ENCODE assay signal across 30 cellular contexts in the genomic region with DNA sequence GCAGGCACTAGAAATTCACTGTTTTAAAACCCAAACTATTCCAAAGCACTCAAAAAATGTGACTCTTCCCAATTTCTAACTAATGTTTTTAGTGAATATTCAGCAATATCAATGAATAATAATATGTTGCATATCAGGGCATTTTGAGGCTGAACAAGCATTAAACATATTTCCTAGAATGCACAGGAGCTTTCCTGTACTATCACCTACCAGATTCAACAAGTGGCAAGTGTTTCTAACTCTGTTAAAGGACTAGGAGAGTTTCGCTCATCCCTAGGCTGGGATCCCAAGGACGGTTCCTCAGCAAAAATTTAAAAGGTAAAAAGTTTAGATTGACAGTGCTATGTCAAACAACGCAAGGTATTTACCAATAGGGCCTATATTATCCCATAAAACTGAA.
"Had no signal": no experiment of that assay in that cellular context is flagged by ENCODE, and none has a peak within 500 bp of the region (broad histone marks: within the 10 kb centered on the region; RNA-seq: fewer than 3 reads in every experiment).

No MANE protein-coding gene starts in this region.

- H3K4me1 ChIP-seq: colonic mucosa, esophagus squamous epithelium, foreskin keratinocyte, gastrocnemius medialis, heart left ventricle, heart right ventricle had no signal

- H3K27me3 Mint-ChIP-seq: dendritic cell treated with granulocyte-macrophage colony-stimulating factor and Interleukin-4, amounts not matched to agents 40 ng/mL and 50 ng/mL, for 4 days; effector memory CD8-positive, alpha-beta T cell had no signal

- FAIRE-seq: colon, endometrium, endothelial cell of umbilical vein, frontal cortex had no signal

- H3K9me3 ChIP-seq: colonic mucosa, esophagus muscularis mucosa, esophagus squamous epithelium, gastrocnemius medialis, gastroesophageal sphincter, heart left ventricle, heart right ventricle had no signal

- ATAC-seq: effector memory CD8-positive, alpha-beta T cell; esophagus mucosa; foreskin keratinocyte; gastrocnemius medialis; gastroesophageal sphincter; heart left ventricle; heart right ventricle had no signal

- H3K27ac Mint-ChIP-seq: dendritic cell treated with granulocyte-macrophage colony-stimulating factor and Interleukin-4, amounts not matched to agents 40 ng/mL and 50 ng/mL, for 4 days; endodermal cell had no signal

- H3K4me3 Mint-ChIP-seq: dendritic cell treated with granulocyte-macrophage colony-stimulating factor and Interleukin-4, amounts not matched to agents 40 ng/mL and 50 ng/mL, for 4 days; effector memory CD8-positive, alpha-beta T cell; endodermal cell had no signal

- H3K9me3 Mint-ChIP-seq: dendritic cell treated with granulocyte-macrophage colony-stimulating factor and Interleukin-4, amounts not matched to agents 40 ng/mL and 50 ng/mL, for 4 days; effector memory CD8-positive, alpha-beta T cell; endodermal cell had no signal

- H3K4me3 ChIP-seq: colonic mucosa, coronary artery, dorsolateral prefrontal cortex, esophagus muscularis mucosa, esophagus squamous epithelium, gastrocnemius medialis, gastroesophageal sphincter, heart left ventricle, heart right ventricle, hepatocyte had no signal

- H3K4me1 Mint-ChIP-seq: endodermal cell had no signal

- H3K27ac ChIP-seq: colonic mucosa, coronary artery, epithelial cell of prostate, esophagus muscularis mucosa, esophagus squamous epithelium, foreskin keratinocyte, gastrocnemius medialis, gastroesophageal sphincter, heart left ventricle, heart right ventricle, hepatocyte had no signal

- DNase-seq: colonic mucosa; cortex of kidney; dermis blood vessel endothelial cell; dorsolateral prefrontal cortex; effector CD4-positive, alpha-beta T cell; effector CD8-positive, alpha-beta T cell; effector memory CD4-positive, alpha-beta T cell; effector memory CD8-positive, alpha-beta T cell; endodermal cell; erythroblast; esophagus squamous epithelium; foreskin fibroblast; foreskin keratinocyte; foreskin melanocyte; gastrocnemius medialis; glutamatergic neuron; head of caudate nucleus; heart left ventricle; heart right ventricle had no signal
